ENCODE assay signal across 8 cellular contexts in genomic region chr13:75803175-75803611, GRCh38.
DNase-seq lines count a peak whose midpoint lies in the region; ATAC-seq, FAIRE-seq and TF ChIP-seq lines count a peak whose summit lies in the region.

No MANE protein-coding gene starts in this region.

- H3K9me3 Mint-ChIP-seq in activated CD4-positive, alpha-beta T cell treated with anti-CD3 and anti-CD28 coated beads for 36 hours (ENCODE audit: low read depth): no peaks in the 10 kb centered on the region

- 14 to 33% methylated on average over 1 of the region's 1 CpG for WGBS in lung, 2 donors

- H3K27me3 ChIP-seq in lung (ENCODE audit: control insufficient read depth, insufficient read depth): no peaks in the 10 kb centered on the region

- TF ChIP-seq CTCF in VCaP (conservative IDR thresholded peaks at IDR 0.05): no peak
- TF ChIP-seq CTCF in lung (IDR thresholded peaks at IDR 0.05; ENCODE audit: control extremely low read depth, extremely low read depth): no peak

- DNase-seq in activated CD4-positive, alpha-beta T cell treated with anti-CD3 and anti-CD28 coated beads for 36 hours: peak; percentile 24
- no peak for DNase-seq in activated CD4-positive, alpha-beta T cell treated with anti-CD3 and anti-CD28 coated beads for 48 hours
- DNase-seq in lung (ENCODE audit: low spot score) (no peak), RCC 7860 (ENCODE audit: low spot score) (no peak), cortex of kidney (lab: John Stamatoyannopoulos, UW) (no peak), HuH-7 (ENCODE audit: low spot score) (no peak)

- peak overlapping the region; percentile 92 for H3K27ac ChIP-seq in VCaP
- H3K27ac ChIP-seq in lung (ENCODE audit: low read depth in 1 of 2, low read length in 1 of 2): peak overlapping the region; percentile 67 to 97

- no peak overlapping the region for H3K4me3 ChIP-seq in lung

- H3K27ac Mint-ChIP-seq in activated CD4-positive, alpha-beta T cell treated with anti-CD3 and anti-CD28 coated beads for 36 hours: peak overlapping the region; percentile 55

- H3K36me3 ChIP-seq in lung (ENCODE audit: control insufficient read depth in 2 of 2, insufficient read depth in 2 of 2, low read length in 2 of 2): peaks cover 0 to 8% of the 10 kb centered on the region in 2 donors

- peaks cover 15% of the 10 kb centered on the region for H3K36me3 Mint-ChIP-seq in activated CD4-positive, alpha-beta T cell treated with anti-CD3 and anti-CD28 coated beads for 36 hours (ENCODE audit: low read depth)

- peaks cover 4% of the 10 kb centered on the region in 2 donors for H3K4me1 ChIP-seq in lung (ENCODE audit: control insufficient read depth in 2 of 2, insufficient read depth in 2 of 2, low read length in 2 of 2)

- CTCF ChIA-PET in activated CD4-positive, alpha-beta T cell treated with anti-CD3 and anti-CD28 coated beads for 36 hours (lab: Charles Lee): interaction anchor here (0.6 to 2.3 kb wide), 5 partner anchors 11 to 118 kb away, joined by 3 to 11 read pairs (median 5); no protein-coding TSS in a partner anchor

- peaks cover 0 to 3% of the 10 kb centered on the region in 2 donors for H3K9me3 ChIP-seq in lung (ENCODE audit: control insufficient read depth in 2 of 2, insufficient read depth in 1 of 2, low read length in 1 of 2)

- H3K4me3 Mint-ChIP-seq in activated CD4-positive, alpha-beta T cell treated with anti-CD3 and anti-CD28 coated beads for 36 hours: no peak overlapping the region

- H3K4me1 Mint-ChIP-seq in activated CD4-positive, alpha-beta T cell treated with anti-CD3 and anti-CD28 coated beads for 36 hours: peaks cover 55% of the 10 kb centered on the region

- POLR2A ChIA-PET in activated CD4-positive, alpha-beta T cell treated with anti-CD3 and anti-CD28 coated beads for 36 hours (lab: Charles Lee): no interaction called here

- intact Hi-C loops in activated CD4-positive, alpha-beta T cell treated with anti-CD3 and anti-CD28 coated beads for 36 hours (cut with DNase I, micrococcal nuclease): loop anchor here (2.0 to 5.0 kb wide), 2 partner anchors 106 to 436 kb away; no protein-coding TSS in a partner anchor

- ATAC-seq in activated CD4-positive, alpha-beta T cell treated with anti-CD3 and anti-CD28 coated beads for 36 hours: peak; percentile 43
- ATAC-seq in HG03135 (IDR thresholded peaks at IDR 0.05; ENCODE audit: unreplicated experiment): peak; percentile 57
- ATAC-seq in lung (ENCODE audit: insufficient read depth, low FRiP score): peak; percentile 35

- H3K27me3 Mint-ChIP-seq in activated CD4-positive, alpha-beta T cell treated with anti-CD3 and anti-CD28 coated beads for 36 hours: no peaks in the 10 kb centered on the region

- FAIRE-seq in RCC 7860 (lab: Jason Lieb, UNC): no peak
